ENCODE assay signal across 9 cellular contexts in genomic region chr19:44890366-44891015, GRCh38. TPM values are rescaled to one million over a fixed set of nuclear protein-coding genes. Genes with fewer than 3 reads are reported as not detected.
A peak's percentile ranks its signal among the peaks of the same experiment; 100 is the strongest.
DNase-seq lines count a peak whose midpoint lies in the region; ATAC-seq and TF ChIP-seq lines count a peak whose summit lies in the region.
"Had no signal": no experiment of that assay in that cellular context is flagged by ENCODE, and none has a peak within 500 bp of the region (broad histone marks: within the 10 kb centered on the region; RNA-seq: fewer than 3 reads in every experiment).

No MANE protein-coding gene starts in this region.

- TF ChIP-seq POLR2A in GM15510 (IDR thresholded peaks at IDR 0.05; ENCODE audit: borderline replicate concordance, extremely low read depth, insufficient read length) (peak; percentile 56), breast epithelium (IDR thresholded peaks at IDR 0.05) (no peak)

- H3K27ac ChIP-seq in breast epithelium = peak overlapping the region; percentile 97 to 100

- DNase-seq in ACHN (peak; percentile 96), NCI-H1105 (lab: John Stamatoyannopoulos, UW) (peak; percentile 100), SK-N-DZ (ENCODE audit: low spot score) (peak; percentile 100), breast epithelium (ENCODE audit: low spot score in 2 of 2) (peak; percentile 100), iPS DF 4.7 (ENCODE audit: extremely low read depth, low spot score) (peak; percentile 100), retinal pigment epithelial cell (ENCODE audit: low read depth) (peak; percentile 99)

- intact Hi-C loops in breast epithelium (cut with DNase I; ENCODE audit: low total_unique reads) = no loop called here

- H3K4me3 ChIP-seq in breast epithelium (peak overlapping the region; percentile 79 to 99 (median 86)), retinal pigment epithelial cell (ENCODE audit: low read length) (peak overlapping the region; percentile 48)

- H3K4me1 ChIP-seq in breast epithelium = peaks cover 11 to 16% of the 10 kb centered on the region in 2 donors

- no peaks in the 10 kb centered on the region for H3K9me3 ChIP-seq in breast epithelium

- no peaks in the 10 kb centered on the region for H3K27me3 ChIP-seq in breast epithelium

- in situ Hi-C loops in ACHN (cut with HindIII; ENCODE audit: low pct_ligation_motif_present, low pct_unique_long_range_greater_than_20kb, low sequenced_read_pairs) = no loop called here

- H3K36me3 ChIP-seq in breast epithelium = no peaks in the 10 kb centered on the region

- ATAC-seq in HG02798 (IDR thresholded peaks at IDR 0.05; ENCODE audit: poor library complexity, unreplicated experiment) = peak; percentile 84

- TF ChIP-seq CTCF in breast epithelium (IDR thresholded peaks at IDR 0.05) (no peak), retinal pigment epithelial cell (conservative IDR thresholded peaks at IDR 0.05; ENCODE audit: low read depth, low read length) (no peak)

RNA-seq across cellular contexts. Expression of gene TOMM40, which starts 0.6 kb away (rescaled TPM):
- 210 and 221 TPM in 2 replicates for polyA plus RNA-seq in SK-N-DZ (2014; cell fraction: cytosol; rRNA removed)
- polyA plus RNA-seq in SK-N-DZ (2014; cell fraction: nucleus; rRNA removed) = 136 and 164 TPM in 2 replicates
- total RNA-seq in breast epithelium = 10 to 100 TPM; 32.9 to 48.2 (median 39.7) TPM

RNA-seq across cellular contexts. Expression of gene APOE, which starts 15.1 kb away (rescaled TPM):
- polyA plus RNA-seq in SK-N-DZ (2014; cell fraction: cytosol; rRNA removed) = 11.4 and 15.3 TPM in 2 replicates
- polyA plus RNA-seq in SK-N-DZ (2014; cell fraction: nucleus; rRNA removed) = 14.9 and 17.0 TPM in 2 replicates
- total RNA-seq in breast epithelium = 1,000 to 10,000 TPM in 2 of 3 donors, 100 to 1,000 TPM in 1; 439 to 1,162 (median 1,092) TPM

RNA-seq across cellular contexts. Expression of gene APOC1, which starts 23.9 kb away (rescaled TPM):
- 21.2 and 50.5 TPM in 2 replicates for polyA plus RNA-seq in SK-N-DZ (2014; cell fraction: cytosol; rRNA removed)
- 9.5 and 12.2 TPM in 2 replicates for polyA plus RNA-seq in SK-N-DZ (2014; cell fraction: nucleus; rRNA removed)
- 100 to 1,000 TPM in 1 of 3 donors, 10 to 100 TPM in 2; 59.0 to 285 (median 78.7) TPM for total RNA-seq in breast epithelium

RNA-seq across cellular contexts. Expression of gene NECTIN2, which starts 44.4 kb away (rescaled TPM):
- polyA plus RNA-seq in SK-N-DZ (2014; cell fraction: cytosol; rRNA removed) = 7.6 and 16.4 TPM in 2 replicates
- 3.0 and 4.2 TPM in 2 replicates for polyA plus RNA-seq in SK-N-DZ (2014; cell fraction: nucleus; rRNA removed)
- total RNA-seq in breast epithelium = 100 to 1,000 TPM in 1 of 3 donors, 10 to 100 TPM in 2; 28.0 to 114 (median 86.6) TPM

RNA-seq across cellular contexts. Expression of gene APOC4, which starts 51.5 kb away (rescaled TPM):
- not detected in 2 replicates for polyA plus RNA-seq in SK-N-DZ (2014; cell fraction: cytosol; rRNA removed)
- not detected in 2 replicates for polyA plus RNA-seq in SK-N-DZ (2014; cell fraction: nucleus; rRNA removed)
- not detected for total RNA-seq in breast epithelium
- total RNA-seq: activated CD8-positive, alpha-beta memory T cell treated with anti-CD3 and anti-CD28 coated beads for 36 hours had no signal

Comparison
In these comparisons a context has a peak if more than half of its experiments do, and no peak if none do; other contexts are left out.
1. Peak in every context shown above with its lines: DNase-seq, ATAC-seq, H3K4me3 ChIP-seq and H3K27ac ChIP-seq.